8 cellular contexts compared by ENCODE assay signal in genomic region chr6:143536866-143537691, GRCh38. TPM values are rescaled to one million over a fixed set of nuclear protein-coding genes. Genes with fewer than 3 reads are reported as not detected.
A peak's percentile ranks its signal among the peaks of the same experiment; 100 is the strongest.
DNase-seq lines count a peak whose midpoint lies in the region; ATAC-seq and TF ChIP-seq lines count a peak whose summit lies in the region.

No MANE protein-coding gene starts in this region.

- peak; percentile 77 for DNase-seq in DMS53 (lab: John Stamatoyannopoulos, UW)
- no peak for DNase-seq in DMS53 treated with DMSO at 0.1 percent for 48 hours (lab: John Stamatoyannopoulos, UW; ENCODE audit: unreplicated experiment)
- peak; percentile 64 for DNase-seq in NCI-H2171 treated with DMSO at 0.1 percent for 48 hours (lab: John Stamatoyannopoulos, UW)
- peak; percentile 63 for DNase-seq in activated CD4-positive, alpha-beta T cell treated with anti-CD3 and anti-CD28 coated beads, Interleukin-2, amount 10 ng/mL, durations not matched to agents 7 days and 5 days
- peak in 7 of 10 donors; percentile 26 to 68 (median 54) for DNase-seq in dorsolateral prefrontal cortex
- peak; percentile 68 to 77 (median 73) for DNase-seq in right lobe of liver
- peak; percentile 32 to 48 (median 36) for DNase-seq in stimulated activated CD4-positive, alpha-beta T cell treated with anti-CD3 and anti-CD28 coated beads, TNF-alpha, amount 100 ng/mL, for 4 hours (ENCODE audit: low read depth in 3 of 3)

- peaks cover 0 to 20% (median 2%) of the 10 kb centered on the region in 4 donors for H3K4me1 ChIP-seq in right lobe of liver

- peak overlapping the region; percentile 83 for H3K4me3 Mint-ChIP-seq in activated CD4-positive, alpha-beta T cell treated with anti-CD3 and anti-CD28 coated beads, Interleukin-2, amount 10 ng/mL, durations not matched to agents 7 days and 5 days

- peaks cover 4% of the 10 kb centered on the region for H3K36me3 Mint-ChIP-seq in activated CD4-positive, alpha-beta T cell treated with anti-CD3 and anti-CD28 coated beads, Interleukin-2, amount 10 ng/mL, durations not matched to agents 7 days and 5 days (ENCODE audit: low read depth)

- H3K4me1 Mint-ChIP-seq in activated CD4-positive, alpha-beta T cell treated with anti-CD3 and anti-CD28 coated beads, Interleukin-2, amount 10 ng/mL, durations not matched to agents 7 days and 5 days, result peaks cover 48% of the 10 kb centered on the region

- no peak for TF ChIP-seq POLR2A in right lobe of liver (IDR thresholded peaks at IDR 0.05)

- no peaks in the 10 kb centered on the region for H3K36me3 ChIP-seq in right lobe of liver

- no peaks in the 10 kb centered on the region for H3K9me3 Mint-ChIP-seq in activated CD4-positive, alpha-beta T cell treated with anti-CD3 and anti-CD28 coated beads, Interleukin-2, amount 10 ng/mL, durations not matched to agents 7 days and 5 days

- ATAC-seq in HG02852 (IDR thresholded peaks at IDR 0.05; ENCODE audit: unreplicated experiment), result peak; percentile 61
- peak; percentile 76 to 80 (median 79) for ATAC-seq in right lobe of liver

- peak in 34 of 56 donors; percentile 8 to 42 (median 22) for TF ChIP-seq CTCF in dorsolateral prefrontal cortex (IDR thresholded peaks at IDR 0.05 in 54 of 56, conservative IDR thresholded peaks at IDR 0.05 in 2 of 56; ENCODE audit: low read depth in 1 of 56, partially characterized antibody in 56 of 56)
- peak in 3 of 4 donors; percentile 37 to 53 (median 38) for TF ChIP-seq CTCF in right lobe of liver (IDR thresholded peaks at IDR 0.05)

- no peaks in the 10 kb centered on the region for H3K27me3 Mint-ChIP-seq in activated CD4-positive, alpha-beta T cell treated with anti-CD3 and anti-CD28 coated beads, Interleukin-2, amount 10 ng/mL, durations not matched to agents 7 days and 5 days

- no peaks in the 10 kb centered on the region for H3K9me3 ChIP-seq in right lobe of liver

- POLR2A ChIA-PET in activated CD4-positive, alpha-beta T cell treated with anti-CD3 and anti-CD28 coated beads, Interleukin-2, amount 10 ng/mL, durations not matched to agents 7 days and 5 days (lab: Charles Lee), result interaction anchor here (0.8 to 1.1 kb wide), 2 partner anchors 26 to 306 kb away, joined by 3 to 4 read pairs; partner anchors contain the start of genes FUCA2 and LTV1

- WGBS in right lobe of liver (ENCODE audit: insufficient coverage, low coverage, low lambda C conversion rate, missing lambda C conversion rate), result 0% methylated on average over 9 of the region's 103 CpGs

- peak overlapping the region in 18 of 59 donors; percentile 5 to 65 (median 38) for H3K27ac ChIP-seq in dorsolateral prefrontal cortex
- H3K27ac ChIP-seq in right lobe of liver, result peak overlapping the region in 2 of 3 donors; percentile 26 to 41

- peak overlapping the region; percentile 37 to 81 (median 62) for H3K4me3 ChIP-seq in dorsolateral prefrontal cortex
- H3K4me3 ChIP-seq in right lobe of liver, result peak overlapping the region; percentile 54 to 60 (median 56)

- H3K27me3 ChIP-seq in dorsolateral prefrontal cortex, result no peaks in the 10 kb centered on the region
- no peaks in the 10 kb centered on the region for H3K27me3 ChIP-seq in right lobe of liver

- CTCF ChIA-PET in activated CD4-positive, alpha-beta T cell treated with anti-CD3 and anti-CD28 coated beads, Interleukin-2, amount 10 ng/mL, durations not matched to agents 7 days and 5 days (lab: Charles Lee), result interaction anchor here (0.8 to 2.1 kb wide), 5 partner anchors 10 to 402 kb away, joined by 3 to 11 read pairs (median 4); no protein-coding TSS in a partner anchor

- peak overlapping the region; percentile 87 for H3K27ac Mint-ChIP-seq in activated CD4-positive, alpha-beta T cell treated with anti-CD3 and anti-CD28 coated beads, Interleukin-2, amount 10 ng/mL, durations not matched to agents 7 days and 5 days

- intact Hi-C loops in dorsolateral prefrontal cortex (cut with DNase I), result no loop called here
- intact Hi-C loops in right lobe of liver (cut with DNase I), result no loop called here

RNA-seq across cellular contexts. Expression of gene FUCA2, which starts 25.6 kb away (rescaled TPM):
- 10 to 100 TPM in 1 of 2 experiments, 1 to 10 TPM in 1; 6.5 to 10.0 TPM for total RNA-seq in activated CD4-positive, alpha-beta T cell treated with anti-CD3 and anti-CD28 coated beads, Interleukin-2, amount 10 ng/mL, durations not matched to agents 7 days and 5 days
- total RNA-seq in dorsolateral prefrontal cortex (10 to 100 TPM; 10.6 to 32.8 (median 18.7) TPM), right lobe of liver (10 to 100 TPM; 28.6 to 58.7 (median 35.1) TPM)
